Comparison of ENCODE assay signal across 18 cellular contexts in genomic region chr16:4639899-4640509, GRCh38. TPM values are rescaled to one million over a fixed set of nuclear protein-coding genes. Genes with fewer than 3 reads are reported as not detected.
DNase-seq lines count a peak whose midpoint lies in the region; ATAC-seq, FAIRE-seq and TF ChIP-seq lines count a peak whose summit lies in the region.
"Had no signal": no experiment of that assay in that cellular context is flagged by ENCODE, and none has a peak within 500 bp of the region (broad histone marks: within the 10 kb centered on the region; RNA-seq: fewer than 3 reads in every experiment).

No MANE protein-coding gene starts in this region.

- H3K4me1 Mint-ChIP-seq in activated T-cell treated with anti-CD3 and anti-CD28 coated beads, Interleukin-2, amount 50 U/mL, for 24 hours (ENCODE audit: low read depth), result peaks cover 30% of the 10 kb centered on the region
- H3K4me1 Mint-ChIP-seq in astrocyte (ENCODE audit: low read depth, unreplicated experiment), result peaks cover 11% of the 10 kb centered on the region
- H3K4me1 Mint-ChIP-seq in immature natural killer cell, result peaks cover 32 to 33% of the 10 kb centered on the region in 2 donors
- H3K4me1 Mint-ChIP-seq in stimulated activated effector memory CD8-positive, alpha-beta T cell treated with anti-CD3 and anti-CD28 coated beads, Interleukin-12 subunit alpha, Interleukin-12 subunit beta, amount 100 ng/mL, for 72 hours, result peaks cover 35% of the 10 kb centered on the region

- H3K36me3 ChIP-seq in astrocyte (ENCODE audit: insufficient read depth, low read length) (no peaks in the 10 kb centered on the region), Peyer's patch (peaks cover 0 to 16% (median 0%) of the 10 kb centered on the region in 3 donors)

- no peak overlapping the region for H2AFZ ChIP-seq in astrocyte (ENCODE audit: low read depth, low read length)

- H3K4me1 ChIP-seq in astrocyte (ENCODE audit: insufficient read depth, low read length), result peaks cover 4% of the 10 kb centered on the region
- H3K4me1 ChIP-seq in Peyer's patch, result peaks cover 0 to 12% (median 0%) of the 10 kb centered on the region in 4 donors

- no peaks in the 10 kb centered on the region for H3K9me3 ChIP-seq in astrocyte (ENCODE audit: insufficient read depth, low read depth, low read length)
- H3K9me3 ChIP-seq in Peyer's patch, result no peaks in the 10 kb centered on the region

- H3K4me3 ChIP-seq in astrocyte (ENCODE audit: insufficient read depth, low read depth, low read length) (no peak overlapping the region), Peyer's patch (no peak overlapping the region)
- H3K4me3 ChIP-seq: SK-N-MC had no signal

- DNase-seq in activated T-cell treated with anti-CD3 and anti-CD28 coated beads, Interleukin-2, amount 50 U/mL, for 24 hours, result no peak
- no peak for DNase-seq in activated T-cell treated with anti-CD3 and anti-CD28 coated beads, Interleukin-2, amount 50 U/mL, for 48 hours
- DNase-seq in astrocyte (ENCODE audit: low read depth), result no peak
- no peak for DNase-seq in immature natural killer cell
- no peak for DNase-seq in stimulated activated effector memory CD8-positive, alpha-beta T cell treated with anti-CD3 and anti-CD28 coated beads, Interleukin-12 subunit alpha, Interleukin-12 subunit beta, amount 100 ng/mL, for 72 hours (ENCODE audit: low spot score in 2 of 2)
- no peak for DNase-seq in NCI-H1436 treated with DMSO at 0.1 percent for 48 hours (lab: John Stamatoyannopoulos, UW)
- no peak for DNase-seq in germinal center (ENCODE audit: low spot score)
- no peak for DNase-seq in Peyer's patch
- DNase-seq: activated CD4-positive, alpha-beta T cell treated with anti-CD3 and anti-CD28 coated beads, Interleukin-2, amount 50 U/mL, for 48 hours; activated T-cell treated with anti-CD3 and anti-CD28 coated beads, Interleukin-2, amount 50 U/mL, for 72 hours; DMS53; midbrain; NCI-H1694; NCI-H510A; trophoblast cell had no signal

- H3K27me3 ChIP-seq in astrocyte (ENCODE audit: insufficient read depth, low read length) (no peaks in the 10 kb centered on the region), Peyer's patch (no peaks in the 10 kb centered on the region)

- H3K4me2 ChIP-seq in astrocyte (ENCODE audit: low read length), result no peak overlapping the region

- peak; percentile 15 for ATAC-seq in stimulated activated effector memory CD8-positive, alpha-beta T cell treated with anti-CD3 and anti-CD28 coated beads, Interleukin-12 subunit alpha, Interleukin-12 subunit beta, amount 100 ng/mL, for 72 hours
- ATAC-seq: HCT116 had no signal

- FAIRE-seq in astrocyte (lab: Jason Lieb, UNC), result no peak

- H3K36me3 Mint-ChIP-seq in activated T-cell treated with anti-CD3 and anti-CD28 coated beads, Interleukin-2, amount 50 U/mL, for 24 hours (ENCODE audit: low read depth), result peaks cover 34% of the 10 kb centered on the region
- peaks cover 10% of the 10 kb centered on the region for H3K36me3 Mint-ChIP-seq in astrocyte (ENCODE audit: low read depth, unreplicated experiment)
- peaks cover 0 to 5% (median 0%) of the 10 kb centered on the region in 3 donors for H3K36me3 Mint-ChIP-seq in immature natural killer cell
- peaks cover 47% of the 10 kb centered on the region for H3K36me3 Mint-ChIP-seq in stimulated activated effector memory CD8-positive, alpha-beta T cell treated with anti-CD3 and anti-CD28 coated beads, Interleukin-12 subunit alpha, Interleukin-12 subunit beta, amount 100 ng/mL, for 72 hours

- TF ChIP-seq CTCF in astrocyte (IDR thresholded peaks at IDR 0.05; ENCODE audit: insufficient read depth, low read depth, low read length) (no peak), Peyer's patch (IDR thresholded peaks at IDR 0.05) (no peak)

- no peaks in the 10 kb centered on the region for H3K9me3 Mint-ChIP-seq in activated T-cell treated with anti-CD3 and anti-CD28 coated beads, Interleukin-2, amount 50 U/mL, for 24 hours
- no peaks in the 10 kb centered on the region for H3K9me3 Mint-ChIP-seq in astrocyte (ENCODE audit: unreplicated experiment)
- no peaks in the 10 kb centered on the region for H3K9me3 Mint-ChIP-seq in immature natural killer cell
- no peaks in the 10 kb centered on the region for H3K9me3 Mint-ChIP-seq in stimulated activated effector memory CD8-positive, alpha-beta T cell treated with anti-CD3 and anti-CD28 coated beads, Interleukin-12 subunit alpha, Interleukin-12 subunit beta, amount 100 ng/mL, for 72 hours
- H3K9me3 Mint-ChIP-seq: activated T-cell treated with anti-CD3 and anti-CD28 coated beads, Interleukin-2, amount 50 U/mL, for 72 hours had no signal

- peaks cover 98% of the 10 kb centered on the region for H3K79me2 ChIP-seq in astrocyte (ENCODE audit: insufficient read depth, low read length)

- no peaks in the 10 kb centered on the region for H3K27me3 Mint-ChIP-seq in activated T-cell treated with anti-CD3 and anti-CD28 coated beads, Interleukin-2, amount 50 U/mL, for 24 hours
- no peaks in the 10 kb centered on the region for H3K27me3 Mint-ChIP-seq in astrocyte (ENCODE audit: low read depth, unreplicated experiment)
- no peaks in the 10 kb centered on the region for H3K27me3 Mint-ChIP-seq in immature natural killer cell (ENCODE audit: low read depth in 3 of 3)

- H3K27ac Mint-ChIP-seq in activated T-cell treated with anti-CD3 and anti-CD28 coated beads, Interleukin-2, amount 50 U/mL, for 24 hours, result peak overlapping the region; percentile 17
- H3K27ac Mint-ChIP-seq in astrocyte (ENCODE audit: unreplicated experiment), result peak overlapping the region; percentile 69
- peak overlapping the region; percentile 72 to 90 (median 83) for H3K27ac Mint-ChIP-seq in immature natural killer cell
- H3K27ac Mint-ChIP-seq in stimulated activated effector memory CD8-positive, alpha-beta T cell treated with anti-CD3 and anti-CD28 coated beads, Interleukin-12 subunit alpha, Interleukin-12 subunit beta, amount 100 ng/mL, for 72 hours, result peak overlapping the region; percentile 68
- H3K27ac Mint-ChIP-seq: activated T-cell treated with anti-CD3 and anti-CD28 coated beads, Interleukin-2, amount 50 U/mL, for 72 hours had no signal

- H3K4me3 Mint-ChIP-seq in activated T-cell treated with anti-CD3 and anti-CD28 coated beads, Interleukin-2, amount 50 U/mL, for 24 hours, result no peak overlapping the region
- no peak overlapping the region for H3K4me3 Mint-ChIP-seq in astrocyte (ENCODE audit: unreplicated experiment)
- H3K4me3 Mint-ChIP-seq in immature natural killer cell, result no peak overlapping the region
- no peak overlapping the region for H3K4me3 Mint-ChIP-seq in stimulated activated effector memory CD8-positive, alpha-beta T cell treated with anti-CD3 and anti-CD28 coated beads, Interleukin-12 subunit alpha, Interleukin-12 subunit beta, amount 100 ng/mL, for 72 hours
- H3K4me3 Mint-ChIP-seq: activated T-cell treated with anti-CD3 and anti-CD28 coated beads, Interleukin-2, amount 50 U/mL, for 72 hours had no signal

- peaks cover 93% of the 10 kb centered on the region for H4K20me1 ChIP-seq in astrocyte (ENCODE audit: insufficient read depth, low read length)

- H3K9ac ChIP-seq in astrocyte (ENCODE audit: low read length), result no peak overlapping the region

- TF ChIP-seq POLR2A in Peyer's patch (IDR thresholded peaks at IDR 0.05), result no peak

- H3K27ac ChIP-seq in astrocyte (ENCODE audit: low read depth, low read length), result peak overlapping the region; percentile 6
- no peak overlapping the region for H3K27ac ChIP-seq in Peyer's patch
- H3K27ac ChIP-seq: 22Rv1, SK-N-MC had no signal

RNA-seq across cellular contexts. Expression of gene MGRN1, which starts 15.4 kb away (rescaled TPM):
- total RNA-seq in astrocyte (89.0 and 91.5 TPM in 2 replicates), Peyer's patch (100 to 1,000 TPM in 2 of 4 donors, 10 to 100 TPM in 2; 74.1 to 147 (median 93.8) TPM)
- 10 to 100 TPM in 1 of 3 donors, 1 to 10 TPM in 2; 2.3 to 13.2 (median 3.5) TPM for polyA plus RNA-seq in immature natural killer cell

RNA-seq across cellular contexts. Expression of gene UBALD1, which starts 25.3 kb away (rescaled TPM):
- total RNA-seq in astrocyte (49.8 and 53.0 TPM in 2 replicates), Peyer's patch (10 to 100 TPM; 11.6 to 25.1 (median 18.1) TPM)
- polyA plus RNA-seq in immature natural killer cell, result 10 to 100 TPM in 1 of 3 donors, 1 to 10 TPM in 2; 2.3 to 11.8 (median 6.5) TPM

RNA-seq across cellular contexts. Expression of gene NUDT16L1, which starts 53.4 kb away (rescaled TPM):
- total RNA-seq in astrocyte (42.2 and 43.6 TPM in 2 replicates), Peyer's patch (10 to 100 TPM; 19.0 to 53.6 (median 40.1) TPM)
- 100 to 1,000 TPM in 1 of 3 donors, 10 to 100 TPM in 2; 86.5 to 125 (median 99.6) TPM for polyA plus RNA-seq in immature natural killer cell

Comparison
In these comparisons a context has a peak if more than half of its experiments do, and no peak if none do; other contexts are left out.
1. H3K27ac Mint-ChIP-seq: peak in every context shown above with its lines; median percentile 83 in immature natural killer cell; 69 in astrocyte; 68 in stimulated activated effector memory CD8-positive, alpha-beta T cell treated with anti-CD3 and anti-CD28 coated beads, Interleukin-12 subunit alpha, Interleukin-12 subunit beta, amount 100 ng/mL, for 72 hours; 17 in activated T-cell treated with anti-CD3 and anti-CD28 coated beads, Interleukin-2, amount 50 U/mL, for 24 hours.